In the genomic region with DNA sequence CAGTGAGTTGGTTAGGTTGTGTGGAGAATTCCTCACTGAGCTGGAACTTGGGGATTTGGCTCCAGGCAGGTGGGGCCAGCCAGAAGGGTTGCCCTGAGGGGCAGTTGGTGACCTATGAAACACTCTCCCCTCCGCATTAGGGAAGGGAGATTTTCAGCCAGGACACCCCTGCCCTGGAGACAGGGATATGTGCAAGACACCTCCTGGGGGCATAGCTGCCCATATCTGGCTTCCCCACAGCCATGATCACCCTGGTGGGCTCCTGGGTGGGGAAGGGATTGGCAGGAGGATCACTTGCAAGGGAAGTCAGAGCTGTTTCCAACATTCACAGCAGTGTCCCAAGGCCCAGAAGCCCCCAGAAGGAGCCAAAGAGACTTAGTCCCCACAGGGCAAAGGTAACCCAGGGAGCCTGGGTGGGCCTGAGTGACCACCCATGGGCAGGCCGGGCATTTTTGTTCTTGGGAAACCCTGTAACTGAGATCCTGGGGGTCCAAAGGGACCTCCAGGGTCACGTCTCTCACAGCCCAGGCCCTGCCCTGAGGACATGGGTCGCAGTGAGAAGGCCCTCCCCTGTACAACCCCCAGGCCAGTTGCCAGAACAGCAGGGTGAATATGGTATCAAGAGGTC, we compare ENCODE assay signal across 16 cellular contexts.
"Had no signal": no experiment of that assay in that cellular context is flagged by ENCODE, and none has a peak within 500 bp of the region (broad histone marks: within the 10 kb centered on the region; RNA-seq: fewer than 3 reads in every experiment).

No MANE protein-coding gene starts in this region.

- H3K9me3 ChIP-seq: body of pancreas, lower lobe of right lung, upper lobe of right lung had no signal

- H3K79me2 ChIP-seq: hepatocyte had no signal

- H3K36me3 Mint-ChIP-seq: stimulated activated naive B cell treated with anti-CD40 and anti-IgM and Interleukin-4, amounts not matched to agents 10 μg/mL and 1 μg/mL and 100 μg/mL, for 72 hours; WTC11 had no signal

- H3K27ac Mint-ChIP-seq: activated naive CD4-positive, alpha-beta T cell treated with anti-CD3 and anti-CD28 coated beads for 36 hours; stimulated activated naive B cell treated with anti-CD40 and anti-IgM and Interleukin-4, amounts not matched to agents 10 μg/mL and 1 μg/mL and 100 μg/mL, for 72 hours; T-helper 1 cell treated with Interleukin-12 subunit alpha and Interleukin-12 subunit beta and Interleukin-4 antibody, amounts not matched to agents 30 μg/mL and 1 μg/mL, for 36 hours; WTC11 had no signal

- ATAC-seq: body of pancreas; lower lobe of right lung; right cardiac atrium; stimulated activated naive B cell treated with anti-CD40 and anti-IgM and Interleukin-4, amounts not matched to agents 10 μg/mL and 1 μg/mL and 100 μg/mL, for 72 hours; upper lobe of right lung; WTC11 had no signal

- H3K4me3 ChIP-seq: body of pancreas, hepatocyte, lower lobe of right lung, SK-N-MC, spleen, upper lobe of right lung had no signal

- H3K4me2 ChIP-seq: hepatocyte had no signal

- H3K4me1 ChIP-seq: lower lobe of right lung, upper lobe of right lung had no signal

- H3K9me3 Mint-ChIP-seq: activated naive CD4-positive, alpha-beta T cell treated with anti-CD3 and anti-CD28 coated beads for 36 hours; central memory CD8-positive, alpha-beta T cell; T-helper 1 cell treated with Interleukin-12 subunit alpha and Interleukin-12 subunit beta and Interleukin-4 antibody, amounts not matched to agents 30 μg/mL and 1 μg/mL, for 36 hours; WTC11 had no signal

- H3K4me3 Mint-ChIP-seq: activated naive CD4-positive, alpha-beta T cell treated with anti-CD3 and anti-CD28 coated beads for 36 hours; central memory CD8-positive, alpha-beta T cell; stimulated activated naive B cell treated with anti-CD40 and anti-IgM and Interleukin-4, amounts not matched to agents 10 μg/mL and 1 μg/mL and 100 μg/mL, for 72 hours; T-helper 1 cell treated with Interleukin-12 subunit alpha and Interleukin-12 subunit beta and Interleukin-4 antibody, amounts not matched to agents 30 μg/mL and 1 μg/mL, for 36 hours; WTC11 had no signal

- H3K36me3 ChIP-seq: lower lobe of right lung, spleen, upper lobe of right lung had no signal

- H2AFZ ChIP-seq: hepatocyte had no signal

- H3K27ac ChIP-seq: body of pancreas, hepatocyte, lower lobe of right lung, SK-N-MC, spleen, upper lobe of right lung had no signal

- H3K27me3 ChIP-seq: body of pancreas, hepatocyte, upper lobe of right lung had no signal

- DNase-seq: activated naive CD4-positive, alpha-beta T cell treated with anti-CD3 and anti-CD28 coated beads for 36 hours; dermis blood vessel endothelial cell; lower lobe of right lung; midbrain; right cardiac atrium; spleen; stimulated activated CD4-positive, alpha-beta T cell treated with anti-CD3 and anti-CD28 coated beads, Interleukin-1b, Interleukin-23, amount 100 ng/mL, for 48 hours; stimulated activated naive B cell treated with anti-CD40 and anti-IgM and Interleukin-4, amounts not matched to agents 10 μg/mL and 1 μg/mL and 100 μg/mL, for 72 hours; substantia nigra; upper lobe of right lung had no signal
